Comparison of ENCODE assay signal across 1 cellular context in genomic region chr2:231709636-231709980, GRCh38.
TF ChIP-seq lines count a peak whose summit lies in the region.

No MANE protein-coding gene starts in this region.

TF ChIP-seq in GM12878, 131 proteins besides CTCF, POLR2A, EP300 and RAD21 (continued from another document):
- TF ChIP-seq SMAD5 (IDR thresholded peaks at IDR 0.05; ENCODE audit: low read depth) (no peak), E2F8 (IDR thresholded peaks at IDR 0.05; ENCODE audit: low read depth, partially characterized antibody) (no peak), RELA (IDR thresholded peaks at IDR 0.05; ENCODE audit: borderline replicate concordance, partially characterized antibody) (no peak), SIX5 (IDR thresholded peaks at IDR 0.05; ENCODE audit: low read depth, low read length, severe bottlenecking) (no peak), ELK1 (IDR thresholded peaks at IDR 0.05; ENCODE audit: low read depth, low read length) (no peak), SMAD1 (IDR thresholded peaks at IDR 0.05; ENCODE audit: low read depth, partially characterized antibody) (no peak), DPF2 (IDR thresholded peaks at IDR 0.05) (no peak), RCOR1 (conservative IDR thresholded peaks at IDR 0.05; ENCODE audit: low read depth, low read length) (no peak), ZNF207 (IDR thresholded peaks at IDR 0.05; ENCODE audit: borderline replicate concordance) (no peak), POLR2AphosphoS2 (IDR thresholded peaks at IDR 0.05; ENCODE audit: low read depth, low read length) (0 out of 2 replicates have a peak, but pooled peaks have one; percentile 5), ZSCAN29 (IDR thresholded peaks at IDR 0.05) (no peak), ZBTB40 (IDR thresholded peaks at IDR 0.05; ENCODE audit: borderline replicate concordance) (no peak; the same call in 1 of the 2 replicates), MLLT1 (IDR thresholded peaks at IDR 0.05) (0 out of 2 replicates have a peak, but pooled peaks have one; percentile 88), SREBF2 (IDR thresholded peaks at IDR 0.05; ENCODE audit: low read length) (no peak), CUX1 (IDR thresholded peaks at IDR 0.05; ENCODE audit: insufficient replicate concordance, low read depth, low read length) (no peak), RELB (IDR thresholded peaks at IDR 0.05; ENCODE audit: low read depth) (0 out of 2 replicates have a peak, but pooled peaks have one; percentile 8), ZBED1 (IDR thresholded peaks at IDR 0.05; ENCODE audit: borderline replicate concordance) (no peak), SUPT20H (IDR thresholded peaks at IDR 0.05; ENCODE audit: borderline replicate concordance, control insufficient read depth, low read depth, low read length) (no peak), CHD1 (IDR thresholded peaks at IDR 0.05; ENCODE audit: low read depth, low read length) (peak; percentile 82), KLF5 (IDR thresholded peaks at IDR 0.05; ENCODE audit: partially characterized antibody) (no peak), ASH2L (IDR thresholded peaks at IDR 0.05; ENCODE audit: borderline replicate concordance, low read depth) (no peak), SMC3 (IDR thresholded peaks at IDR 0.05; ENCODE audit: borderline replicate concordance, low read length) (no peak), MTA2 (IDR thresholded peaks at IDR 0.05; ENCODE audit: low read depth) (no peak), ZNF622 (IDR thresholded peaks at IDR 0.05) (no peak), RFX5 (IDR thresholded peaks at IDR 0.05; ENCODE audit: low read depth, low read length) (no peak)
